Comparison of ENCODE assay signal across 8 cellular contexts in the genomic region with DNA sequence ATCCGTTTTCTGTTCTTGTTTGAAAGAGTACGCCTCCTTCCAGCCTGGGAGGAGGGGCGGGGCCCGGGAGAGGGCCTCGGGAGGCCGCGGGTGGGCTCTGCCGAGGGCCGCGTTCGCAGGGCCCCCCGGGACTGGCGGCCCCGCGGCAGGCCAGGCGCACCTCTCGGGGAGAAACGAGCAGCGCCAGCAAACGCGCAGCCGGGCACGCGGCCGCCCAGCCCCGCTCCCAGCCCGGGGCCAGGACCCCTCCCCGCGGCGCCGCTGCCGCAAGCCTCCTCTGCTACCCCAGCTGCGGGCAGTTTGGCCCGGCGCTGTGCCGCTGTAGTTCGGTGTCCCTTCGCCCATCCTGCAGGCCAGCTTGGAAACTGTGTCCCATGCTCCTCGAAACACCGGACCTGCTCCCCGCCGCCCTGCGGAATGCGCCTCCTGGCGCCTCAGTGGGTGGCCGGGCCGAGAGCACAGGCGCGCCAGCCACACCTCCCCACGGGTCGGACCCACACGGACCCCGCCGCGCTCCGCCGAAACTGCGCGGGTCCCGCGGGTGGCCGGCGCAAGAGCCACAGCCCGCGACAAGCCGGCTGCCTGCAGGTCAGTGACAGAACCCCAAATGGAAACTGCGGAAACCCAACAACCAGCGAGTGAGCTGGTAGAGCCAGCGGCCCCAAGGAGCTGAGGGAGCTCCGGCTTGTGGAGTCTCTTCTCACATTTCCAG. TPM values are rescaled to one million over a fixed set of nuclear protein-coding genes. Genes with fewer than 3 reads are reported as not detected.
DNase-seq lines count a peak whose midpoint lies in the region; ATAC-seq and TF ChIP-seq lines count a peak whose summit lies in the region.

No MANE protein-coding gene starts in this region.

- peaks cover 31% of the 10 kb centered on the region for H3K4me1 Mint-ChIP-seq in glutamatergic neuron (ENCODE audit: low read depth, unreplicated experiment)

- H3K36me3 ChIP-seq in SK-N-MC (ENCODE audit: insufficient read depth, low read length) (no peaks in the 10 kb centered on the region), prostate gland (no peaks in the 10 kb centered on the region)

- DNase-seq in EH (ENCODE audit: low read depth) (peak; percentile 20), SK-N-MC (ENCODE audit: low read depth, low spot score) (no peak), glutamatergic neuron (peak; percentile 36), prostate gland (ENCODE audit: low spot score) (no peak)

- H3K36me3 Mint-ChIP-seq in glutamatergic neuron (ENCODE audit: unreplicated experiment), result no peaks in the 10 kb centered on the region

- no peak for TF ChIP-seq CTCF in glutamatergic neuron (IDR thresholded peaks at IDR 0.05; ENCODE audit: partially characterized antibody, unreplicated experiment)
- no peak for TF ChIP-seq CTCF in prostate gland (IDR thresholded peaks at IDR 0.05)

- H3K9me3 ChIP-seq in SK-N-MC (ENCODE audit: low read depth, low read length) (no peaks in the 10 kb centered on the region), prostate gland (no peaks in the 10 kb centered on the region)

- ATAC-seq in GM19463 (IDR thresholded peaks at IDR 0.05; ENCODE audit: unreplicated experiment), result no peak
- ATAC-seq in HG03342 (IDR thresholded peaks at IDR 0.05; ENCODE audit: unreplicated experiment), result no peak
- ATAC-seq in HG02571 (IDR thresholded peaks at IDR 0.05; ENCODE audit: unreplicated experiment), result no peak
- no peak for ATAC-seq in GM19397 (IDR thresholded peaks at IDR 0.05; ENCODE audit: unreplicated experiment)

- H3K4me3 Mint-ChIP-seq in glutamatergic neuron (ENCODE audit: unreplicated experiment), result peak overlapping the region; percentile 94

- peak overlapping the region; percentile 8 for H3K9ac ChIP-seq in SK-N-MC (ENCODE audit: insufficient read length)

- H3K27ac ChIP-seq in SK-N-MC (no peak overlapping the region), prostate gland (peak overlapping the region; percentile 47 to 64)

- no peak for TF ChIP-seq POLR2A in prostate gland (IDR thresholded peaks at IDR 0.05)

- intact Hi-C loops in prostate gland (cut with DNase I), result no loop called here

- H3K4me1 ChIP-seq in prostate gland (replicated peaks), result no peaks in the 10 kb centered on the region

- no peak overlapping the region for H3K27ac Mint-ChIP-seq in glutamatergic neuron (ENCODE audit: unreplicated experiment)

- no peaks in the 10 kb centered on the region for H3K27me3 ChIP-seq in prostate gland (replicated peaks; ENCODE audit: insufficient read depth)

- H3K27me3 Mint-ChIP-seq in glutamatergic neuron (ENCODE audit: unreplicated experiment), result peaks cover 31% of the 10 kb centered on the region

- H3K4me3 ChIP-seq in SK-N-MC, result peak overlapping the region; percentile 87
- H3K4me3 ChIP-seq in prostate gland, result peak overlapping the region; percentile 20 to 37

- 6% methylated on average over 41 of the region's 70 CpGs for WGBS in prostate gland

- H3K9me3 Mint-ChIP-seq in glutamatergic neuron (ENCODE audit: unreplicated experiment), result peaks cover 25% of the 10 kb centered on the region

RNA-seq across cellular contexts. Expression of a gene that starts 2.2 kb away (rescaled TPM):
- total RNA-seq in glutamatergic neuron (ENCODE audit: unreplicated experiment) (1.7 TPM), prostate gland (1 to 10 TPM in 1 of 2 donors, not detected in 1; 3.7 TPM)

Comparison
In these comparisons a context has a peak if more than half of its experiments do, and no peak if none do; other contexts are left out.
1. DNase-seq: peak in EH (single experiment) and glutamatergic neuron (single experiment); none in SK-N-MC (single experiment) and prostate gland (single experiment).